In the genomic region with DNA sequence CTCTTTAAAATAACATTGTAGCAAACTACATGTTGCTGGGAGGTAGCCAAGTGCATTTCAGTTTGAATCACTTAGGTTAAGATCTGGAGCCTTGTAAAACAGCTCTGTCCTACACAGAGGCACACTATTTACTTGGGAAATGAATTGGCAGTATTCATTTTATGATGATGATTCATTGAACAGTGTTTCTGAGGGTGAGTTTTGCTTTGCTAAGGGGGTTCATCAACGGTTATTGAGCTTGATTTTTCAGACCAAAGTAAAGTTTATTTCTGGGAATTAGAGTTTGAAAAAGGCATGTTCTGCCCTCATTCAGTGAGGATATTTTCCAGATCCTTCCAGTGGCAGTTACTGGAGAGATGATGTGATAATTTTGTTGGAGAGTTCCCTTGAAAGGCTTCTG, we compare ENCODE assay signal across 25 cellular contexts. TPM values are rescaled to one million over a fixed set of nuclear protein-coding genes. Genes with fewer than 3 reads are reported as not detected.
DNase-seq lines count a peak whose midpoint lies in the region; ATAC-seq, FAIRE-seq and TF ChIP-seq lines count a peak whose summit lies in the region.
"Had no signal": no experiment of that assay in that cellular context is flagged by ENCODE, and none has a peak within 500 bp of the region (broad histone marks: within the 10 kb centered on the region; RNA-seq: fewer than 3 reads in every experiment).

No MANE protein-coding gene starts in this region.

- H3K4me3 ChIP-seq in adipocyte (ENCODE audit: low read length) (no peak overlapping the region), pancreas (no peak overlapping the region)
- H3K4me3 ChIP-seq: cardiac muscle cell, GM12878 had no signal

- ATAC-seq in left colon (peak; percentile 71), pancreas (no peak)
- ATAC-seq: activated CD8-positive, alpha-beta T cell treated with anti-CD3 and anti-CD28 coated beads for 36 hours; GM12878; left cardiac atrium; sciatic nerve; WTC11 had no signal

- no peak for TF ChIP-seq CTCF in pancreas (IDR thresholded peaks at IDR 0.05)

- no peak overlapping the region for H3K27ac ChIP-seq in pancreas
- H3K27ac ChIP-seq: cardiac muscle cell had no signal

- intact Hi-C loops in left colon (cut with DNase I, micrococcal nuclease) (no loop called here), pancreas (cut with DNase I) (no loop called here)

- H3K9ac ChIP-seq in adipocyte (ENCODE audit: low read length): no peak overlapping the region

- H3K27me3 ChIP-seq in adipocyte (replicated peaks; ENCODE audit: control insufficient read depth, insufficient read depth, low read length) (no peaks in the 10 kb centered on the region), pancreas (no peaks in the 10 kb centered on the region)
- H3K27me3 ChIP-seq: cardiac muscle cell had no signal

- H3K4me1 ChIP-seq in adipocyte (ENCODE audit: control insufficient read depth, insufficient read depth, low read length) (peaks cover 2% of the 10 kb centered on the region), pancreas (no peaks in the 10 kb centered on the region)

- no peaks in the 10 kb centered on the region for H3K36me3 ChIP-seq in adipocyte (ENCODE audit: control insufficient read depth, insufficient read depth, low read length, severe bottlenecking)
- H3K36me3 ChIP-seq in pancreas: no peaks in the 10 kb centered on the region
- H3K36me3 ChIP-seq: cardiac muscle cell had no signal

- DNase-seq in COR-L47 (lab: John Stamatoyannopoulos, UW) (peak; percentile 6), HTR-8/SVneo (ENCODE audit: insufficient read length, low spot score) (peak; percentile 26), adipocyte (ENCODE audit: low read depth) (peak; percentile 44), left colon (no peak), NCI-H748 (lab: John Stamatoyannopoulos, UW; ENCODE audit: unreplicated experiment) (no peak), pancreas (no peak), OCI-M1 (lab: John Stamatoyannopoulos, UW) (no peak)
- no peak for DNase-seq in stimulated activated CD4-positive, alpha-beta T cell treated with anti-CD3 and anti-CD28 coated beads, Interleukin-2, amount 100 ng/mL, for 48 hours
- DNase-seq: activated CD8-positive, alpha-beta T cell treated with anti-CD3 and anti-CD28 coated beads for 36 hours; activated naive CD8-positive, alpha-beta T cell treated with anti-CD3 and anti-CD28 coated beads for 36 hours; activated T-cell treated with anti-CD3 and anti-CD28 coated beads, Interleukin-2, amount 50 U/mL, for 48 hours; effector memory CD4-positive, alpha-beta T cell; KBM-7; left cardiac atrium; NCI-H1417 treated with DMSO at 0.1 percent for 48 hours; NCI-H2227 treated with DMSO at 0.1 percent for 48 hours; nucleus accumbens; Right ventricle myocardium superior; stimulated activated CD4-positive, alpha-beta T cell treated with anti-CD3 and anti-CD28 coated beads, Interleukin-2, amount 100 ng/mL, for 24 hours had no signal

- H3K9me3 ChIP-seq in adipocyte (ENCODE audit: control insufficient read depth, low read length) (peaks cover 5% of the 10 kb centered on the region), pancreas (no peaks in the 10 kb centered on the region)

- WGBS in pancreas, 2 donors: 43 to 49% methylated on average over 1 of the region's 1 CpG

- FAIRE-seq in HTR-8/SVneo (lab: Jason Lieb, UNC) (peak; percentile 20), pancreas (lab: Jason Lieb, UNC) (no peak)
- FAIRE-seq: G401.6, GM12878 had no signal

RNA-seq across cellular contexts. Expression of a gene that starts 55.6 kb away (rescaled TPM):
- total RNA-seq in left colon: under 1 TPM; 0.27 to 0.81 TPM
- total RNA-seq in pancreas: under 1 TPM; 0.20 to 0.62 (median 0.31) TPM
- polyA plus RNA-seq in pancreas: under 1 TPM; 0.27 to 0.35 TPM
- total RNA-seq: activated CD8-positive, alpha-beta T cell treated with anti-CD3 and anti-CD28 coated beads for 36 hours; activated naive CD8-positive, alpha-beta T cell treated with anti-CD3 and anti-CD28 coated beads for 36 hours; fibroblast of lung; GM12878 had no signal

Comparison
In these comparisons a context has a peak if more than half of its experiments do, and no peak if none do; other contexts are left out.
1. DNase-seq: peak in COR-L47 (single experiment), HTR-8/SVneo (single experiment) and adipocyte (single experiment); none in left colon (0 of 2), NCI-H748 (single experiment), pancreas (0 of 6), OCI-M1 (single experiment) and stimulated activated CD4-positive, alpha-beta T cell treated with anti-CD3 and anti-CD28 coated beads, Interleukin-2, amount 100 ng/mL, for 48 hours (0 of 2).